Comparison of ENCODE assay signal across 9 cellular contexts in genomic region chr7:99324559-99324958, GRCh38. TPM values are rescaled to one million over a fixed set of nuclear protein-coding genes. Genes with fewer than 3 reads are reported as not detected.
DNase-seq lines count a peak whose midpoint lies in the region; ATAC-seq and TF ChIP-seq lines count a peak whose summit lies in the region.
"Had no signal": no experiment of that assay in that cellular context is flagged by ENCODE, and none has a peak within 500 bp of the region (broad histone marks: within the 10 kb centered on the region; RNA-seq: fewer than 3 reads in every experiment).

No MANE protein-coding gene starts in this region.

- no peak for TF ChIP-seq CTCF in GM12864 (IDR thresholded peaks at IDR 0.05; ENCODE audit: low read depth, low read length, missing control alignments)
- no peak for TF ChIP-seq CTCF in neural progenitor cell (IDR thresholded peaks at IDR 0.05)

- H3K9me3 ChIP-seq in NT2/D1 (ENCODE audit: insufficient read depth, low read length) (no peaks in the 10 kb centered on the region), neural progenitor cell (ENCODE audit: low read depth) (no peaks in the 10 kb centered on the region)

- peak overlapping the region; percentile 90 for H3K4me3 Mint-ChIP-seq in central memory CD8-positive, alpha-beta T cell
- H3K4me3 Mint-ChIP-seq in neural progenitor cell = peak overlapping the region; percentile 90

- H2AFZ ChIP-seq in neural progenitor cell (replicated peaks) = no peak overlapping the region

- peak overlapping the region; percentile 99 for H3K9ac ChIP-seq in NT2/D1 (ENCODE audit: insufficient read length, low read depth)
- peak overlapping the region; percentile 79 for H3K9ac ChIP-seq in neural progenitor cell

- peaks cover 17% of the 10 kb centered on the region for H3K36me3 Mint-ChIP-seq in central memory CD8-positive, alpha-beta T cell (ENCODE audit: insufficient read depth)
- H3K36me3 Mint-ChIP-seq in neural progenitor cell = no peaks in the 10 kb centered on the region

- H3K9me3 Mint-ChIP-seq in central memory CD8-positive, alpha-beta T cell = no peaks in the 10 kb centered on the region
- H3K9me3 Mint-ChIP-seq in neural progenitor cell = no peaks in the 10 kb centered on the region

- H3K27me3 ChIP-seq in NT2/D1 (ENCODE audit: insufficient read depth, insufficient read length) (no peaks in the 10 kb centered on the region), neural progenitor cell (no peaks in the 10 kb centered on the region)

- no peaks in the 10 kb centered on the region for H3K27me3 Mint-ChIP-seq in central memory CD8-positive, alpha-beta T cell
- peaks cover 5% of the 10 kb centered on the region for H3K27me3 Mint-ChIP-seq in neural progenitor cell (ENCODE audit: insufficient read depth, low read depth)

- peaks cover 7% of the 10 kb centered on the region for H3F3A ChIP-seq in neural progenitor cell (ENCODE audit: low read depth)

- H4K20me1 ChIP-seq in neural progenitor cell (ENCODE audit: low read depth) = peaks cover 14% of the 10 kb centered on the region

- peaks cover 25% of the 10 kb centered on the region for H3K4me1 Mint-ChIP-seq in central memory CD8-positive, alpha-beta T cell
- peaks cover 13% of the 10 kb centered on the region for H3K4me1 Mint-ChIP-seq in neural progenitor cell

- H3K36me3 ChIP-seq in NT2/D1 (ENCODE audit: insufficient read depth, insufficient read length, low read length) = peaks cover 11% of the 10 kb centered on the region
- no peaks in the 10 kb centered on the region for H3K36me3 ChIP-seq in neural progenitor cell

- no peak overlapping the region for H3K27ac ChIP-seq in neural progenitor cell

- H3K4me3 ChIP-seq in GM12864 (ENCODE audit: low read depth, low read length) = peak overlapping the region; percentile 83; the same call in 1 of the 2 replicates
- H3K4me3 ChIP-seq in NT2/D1 (ENCODE audit: insufficient read length, low read depth) = no peak overlapping the region
- H3K4me3 ChIP-seq in neural progenitor cell = peak overlapping the region; percentile 98

- H3K79me2 ChIP-seq in neural progenitor cell (ENCODE audit: low read depth) = peaks cover 50% of the 10 kb centered on the region

- DNase-seq in GM12864 (ENCODE audit: low read depth) (no peak), NT2/D1 (ENCODE audit: low read depth, low spot score) (no peak), neural progenitor cell (ENCODE audit: low spot score) (no peak), HCEC 1CT (no peak), CD1c-positive myeloid dendritic cell (ENCODE audit: extremely low spot score) (no peak), NCI-H2081 treated with DMSO at 0.1 percent for 48 hours (lab: John Stamatoyannopoulos, UW) (no peak)
- DNase-seq in central memory CD8-positive, alpha-beta T cell (ENCODE audit: low spot score in 2 of 2) = no peak
- DNase-seq: stimulated activated CD4-positive, alpha-beta T cell treated with anti-CD3 and anti-CD28 coated beads, Interleukin-4, amount 100 ng/mL, for 1 hour had no signal

- no peak for ATAC-seq in central memory CD8-positive, alpha-beta T cell (replicated peaks; ENCODE audit: extremely low read depth, poor library complexity, severe bottlenecking)
- ATAC-seq in GM19351 (IDR thresholded peaks at IDR 0.05; ENCODE audit: unreplicated experiment) = no peak

- H3K4me1 ChIP-seq in NT2/D1 (ENCODE audit: insufficient read depth, insufficient read length) = no peaks in the 10 kb centered on the region
- H3K4me1 ChIP-seq in neural progenitor cell = peaks cover 14% of the 10 kb centered on the region

- peak overlapping the region; percentile 88 for H3K4me2 ChIP-seq in neural progenitor cell

- H3K27ac Mint-ChIP-seq in central memory CD8-positive, alpha-beta T cell (ENCODE audit: low read depth) = peak overlapping the region; percentile 92
- no peak overlapping the region for H3K27ac Mint-ChIP-seq in neural progenitor cell

RNA-seq across cellular contexts. Expression of gene ARPC1A, which starts 1.1 kb away (rescaled TPM):
- 143 and 154 TPM in 2 replicates for total RNA-seq in neural progenitor cell (ENCODE audit: low replicate concordance)

RNA-seq across cellular contexts. Expression of gene ARPC1B, which starts 50.0 kb away (rescaled TPM):
- 23.6 and 50.5 TPM in 2 replicates for total RNA-seq in neural progenitor cell (ENCODE audit: low replicate concordance)

RNA-seq across cellular contexts. Expression of gene MYH16, which starts 51.9 kb away (rescaled TPM):
- total RNA-seq in neural progenitor cell (ENCODE audit: low replicate concordance) = not detected in 2 replicates
